ENCODE assay signal across 28 cellular contexts in the genomic region with DNA sequence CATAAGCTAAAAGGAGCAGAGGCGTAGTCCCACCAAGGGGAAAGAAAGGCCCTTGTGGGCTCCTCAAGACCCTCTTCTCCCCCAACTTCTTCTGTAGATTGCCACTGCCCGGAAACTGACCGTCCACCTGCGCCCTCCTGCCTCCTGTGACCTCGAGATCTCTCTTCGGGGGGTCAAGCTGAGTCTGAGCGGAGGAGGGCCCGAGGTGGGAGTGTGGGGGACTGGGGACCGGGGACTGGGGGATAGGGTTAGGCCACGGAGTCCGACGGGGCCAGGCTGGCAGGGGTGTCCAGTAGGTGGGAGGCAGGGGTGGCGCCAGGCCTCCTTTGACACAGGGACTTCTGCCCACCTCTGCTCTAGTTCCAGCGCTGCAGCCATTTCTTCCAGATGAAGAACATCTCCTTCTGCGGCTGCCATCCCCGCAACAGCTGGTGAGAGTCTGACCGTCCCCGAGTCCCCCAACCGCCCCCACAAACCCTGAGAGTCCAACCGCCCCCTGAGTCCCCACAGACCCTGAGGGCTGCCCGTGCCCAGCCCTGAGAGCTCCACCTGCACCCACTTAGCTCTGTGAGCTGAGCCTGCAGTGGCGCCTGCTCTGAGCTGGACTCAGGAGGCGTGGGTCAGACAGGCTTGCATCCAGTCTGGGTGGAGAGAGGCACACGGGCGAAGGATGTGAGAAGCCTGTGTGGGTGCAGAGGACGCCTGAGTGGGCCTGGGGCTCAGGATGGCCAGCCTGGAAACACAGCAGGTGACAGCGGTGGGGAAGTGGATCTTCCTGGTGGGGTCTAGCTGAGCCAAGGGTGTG. TPM values are rescaled to one million over a fixed set of nuclear protein-coding genes. Genes with fewer than 3 reads are reported as not detected.
"Had no signal": no experiment of that assay in that cellular context is flagged by ENCODE, and none has a peak within 500 bp of the region (broad histone marks: within the 10 kb centered on the region; RNA-seq: fewer than 3 reads in every experiment).

No MANE protein-coding gene starts in this region.

- DNase-seq: activated CD4-positive, alpha-beta T cell treated with anti-CD3 and anti-CD28 coated beads for 36 hours; activated CD4-positive, alpha-beta T cell treated with anti-CD3 and anti-CD28 coated beads, Interleukin-2, amount 50 U/mL, for 4 hours; activated CD8-positive, alpha-beta memory T cell treated with anti-CD3 and anti-CD28 coated beads for 24 hours; activated CD8-positive, alpha-beta memory T cell treated with anti-CD3 and anti-CD28 coated beads, Interleukin-2, amount 50 U/mL, for 4 hours; activated T-cell treated with anti-CD3 and anti-CD28 coated beads, Interleukin-2, amount 50 U/mL, for 48 hours; effector memory CD8-positive, alpha-beta T cell; glutamatergic neuron; hypothalamus; left cardiac atrium; lower lobe of right lung; mesendoderm; mucosa of descending colon; small intestine; stimulated activated CD4-positive, alpha-beta T cell treated with anti-CD3 and anti-CD28 coated beads, Interleukin-15, amount 100 ng/mL, for 24 hours; stimulated activated CD8-positive, alpha-beta memory T cell treated with anti-CD3 and anti-CD28 coated beads, Interleukin-4, amount 100 ng/mL, for 48 hours; stimulated activated naive B cell treated with anti-CD40 and anti-IgM and Interleukin-4, amounts not matched to agents 10 μg/mL and 1 μg/mL and 100 μg/mL, for 72 hours; T-cell; transverse colon had no signal

- H3K36me3 ChIP-seq: esophagus muscularis mucosa, lower lobe of right lung, neutrophil, pancreas, transverse colon had no signal

- H3K9me3 Mint-ChIP-seq: activated naive CD4-positive, alpha-beta T cell treated with anti-CD3 and anti-CD28 coated beads, Interleukin-2, amount 50 U/mL, for 24 hours; brain; effector memory CD8-positive, alpha-beta T cell; stimulated activated naive B cell treated with anti-CD40 and anti-IgM and Interleukin-4, amounts not matched to agents 10 μg/mL and 1 μg/mL and 100 μg/mL, for 72 hours; T-cell had no signal

- H3K36me3 Mint-ChIP-seq: activated naive CD4-positive, alpha-beta T cell treated with anti-CD3 and anti-CD28 coated beads, Interleukin-2, amount 50 U/mL, for 24 hours; stimulated activated naive B cell treated with anti-CD40 and anti-IgM and Interleukin-4, amounts not matched to agents 10 μg/mL and 1 μg/mL and 100 μg/mL, for 72 hours; T-cell had no signal

- H3K27ac Mint-ChIP-seq: activated CD4-positive, alpha-beta T cell treated with anti-CD3 and anti-CD28 coated beads for 36 hours; activated naive CD4-positive, alpha-beta T cell treated with anti-CD3 and anti-CD28 coated beads, Interleukin-2, amount 50 U/mL, for 24 hours; effector memory CD8-positive, alpha-beta T cell; T-cell had no signal

- H3K27ac ChIP-seq: esophagus muscularis mucosa, lower lobe of right lung, neutrophil, pancreas, transverse colon had no signal

- H3K9me3 ChIP-seq: esophagus muscularis mucosa, lower lobe of right lung, mucosa of descending colon, neutrophil, pancreas, transverse colon had no signal

- H3K27me3 Mint-ChIP-seq: brain had no signal

- H3K4me1 ChIP-seq: lower lobe of right lung, pancreas, transverse colon had no signal

- H3K27me3 ChIP-seq: pancreas had no signal

- H3K4me3 ChIP-seq: esophagus muscularis mucosa, lower lobe of right lung, mucosa of descending colon, pancreas, transverse colon had no signal

- FAIRE-seq: frontal cortex, pancreas, small intestine had no signal

- H3K4me3 Mint-ChIP-seq: activated CD4-positive, alpha-beta T cell treated with anti-CD3 and anti-CD28 coated beads for 36 hours; activated naive CD4-positive, alpha-beta T cell treated with anti-CD3 and anti-CD28 coated beads, Interleukin-2, amount 50 U/mL, for 24 hours; brain; effector memory CD8-positive, alpha-beta T cell; stimulated activated naive B cell treated with anti-CD40 and anti-IgM and Interleukin-4, amounts not matched to agents 10 μg/mL and 1 μg/mL and 100 μg/mL, for 72 hours; T-cell had no signal

RNA-seq across cellular contexts. Expression of gene SYCE3, which starts 44.0 kb away (rescaled TPM):
- total RNA-seq: aorta, dermis microvascular lymphatic vessel endothelial cell, esophagus muscularis mucosa, frontal cortex, left cardiac atrium, lower lobe of right lung, mucosa of descending colon, sciatic nerve, T-cell, temporal lobe, transverse colon had no signal
